14 cellular contexts compared by ENCODE assay signal in the genomic region with DNA sequence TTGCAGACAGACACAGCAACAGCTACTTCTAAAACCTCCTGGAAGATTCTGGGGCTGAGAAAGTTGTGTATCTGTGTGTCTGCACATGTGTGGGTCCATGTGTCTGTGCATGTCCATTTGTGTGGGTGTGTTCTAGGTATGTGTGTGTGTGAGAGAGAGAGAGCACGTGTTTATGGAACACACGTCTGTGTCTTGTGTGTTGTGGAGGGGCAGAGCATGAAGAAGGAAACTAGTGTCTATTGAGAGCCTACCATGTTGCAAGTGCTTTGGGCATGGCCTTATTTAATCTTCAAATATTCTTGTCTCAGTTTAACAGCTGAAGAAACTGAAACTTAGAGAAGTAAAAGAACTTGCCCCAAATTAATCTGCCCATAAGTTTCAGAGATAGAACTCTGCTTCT.
DNase-seq lines count a peak whose midpoint lies in the region; ATAC-seq, FAIRE-seq and TF ChIP-seq lines count a peak whose summit lies in the region.
"Had no signal": no experiment of that assay in that cellular context is flagged by ENCODE, and none has a peak within 500 bp of the region (broad histone marks: within the 10 kb centered on the region; RNA-seq: fewer than 3 reads in every experiment).

No MANE protein-coding gene starts in this region.

- no peak overlapping the region for H4K91ac ChIP-seq in neuronal stem cell (ENCODE audit: low read depth, low read length, poor library complexity)

- H3K27me3 ChIP-seq in neuronal stem cell (ENCODE audit: control insufficient read depth in 3 of 3, insufficient read depth in 3 of 3, low read depth in 1 of 3, low read length in 3 of 3) (peaks cover 0 to 3% (median 0%) of the 10 kb centered on the region in 3 experiments), esophagus muscularis mucosa (peaks cover 0 to 9% (median 0%) of the 10 kb centered on the region in 4 donors)

- peak overlapping the region; percentile 0 for H3K27ac Mint-ChIP-seq in activated CD8-positive, alpha-beta T cell treated with anti-CD3 and anti-CD28 coated beads for 36 hours
- no peak overlapping the region for H3K27ac Mint-ChIP-seq in progenitor cell of endocrine pancreas

- no peaks in the 10 kb centered on the region for H3K36me3 Mint-ChIP-seq in activated CD8-positive, alpha-beta T cell treated with anti-CD3 and anti-CD28 coated beads for 36 hours (ENCODE audit: low read depth)
- H3K36me3 Mint-ChIP-seq in progenitor cell of endocrine pancreas (ENCODE audit: insufficient read depth): no peaks in the 10 kb centered on the region

- no peak overlapping the region for H3K14ac ChIP-seq in neuronal stem cell (ENCODE audit: low read length)

- no peaks in the 10 kb centered on the region for H3K79me1 ChIP-seq in neuronal stem cell (ENCODE audit: low read depth, low read length)

- POLR2A ChIA-PET in activated CD8-positive, alpha-beta T cell treated with anti-CD3 and anti-CD28 coated beads for 36 hours (lab: Charles Lee): interaction anchor here (0.9 kb wide), 1 partner anchor 16 kb away, joined by 3 read pairs; no protein-coding TSS in a partner anchor

- no peak overlapping the region for H3K4me3 ChIP-seq in neuronal stem cell (ENCODE audit: low read length in 2 of 2)
- no peak overlapping the region for H3K4me3 ChIP-seq in esophagus muscularis mucosa

- H3K18ac ChIP-seq in neuronal stem cell (ENCODE audit: low read length): no peak overlapping the region

- no peak for TF ChIP-seq CTCF in activated CD8-positive, alpha-beta T cell treated with anti-CD3 and anti-CD28 coated beads for 36 hours (IDR thresholded peaks at IDR 0.05)
- TF ChIP-seq CTCF in esophagus muscularis mucosa (IDR thresholded peaks at IDR 0.05) (no peak), progenitor cell of endocrine pancreas (IDR thresholded peaks at IDR 0.05; ENCODE audit: unreplicated experiment) (no peak)

- no peak for TF ChIP-seq EP300 in esophagus muscularis mucosa (IDR thresholded peaks at IDR 0.05)

- no peak for TF ChIP-seq POLR2A in GM12891 (IDR thresholded peaks at IDR 0.05; ENCODE audit: low read depth, low read length)
- no peak for TF ChIP-seq POLR2A in esophagus muscularis mucosa (IDR thresholded peaks at IDR 0.05; ENCODE audit: low read depth)

- no peak overlapping the region for H3K4me2 ChIP-seq in neuronal stem cell (ENCODE audit: insufficient read depth, low read length, poor library complexity, severe bottlenecking)

- no peak overlapping the region for H2BK12ac ChIP-seq in neuronal stem cell (ENCODE audit: low read length)

- CTCF ChIA-PET in activated CD8-positive, alpha-beta T cell treated with anti-CD3 and anti-CD28 coated beads for 36 hours (lab: Charles Lee): interaction anchor here (0.7 to 1.1 kb wide), 3 partner anchors 12 to 150 kb away, joined by 3 to 4 read pairs (median 3); no protein-coding TSS in a partner anchor

- ATAC-seq in GM19397 (IDR thresholded peaks at IDR 0.05; ENCODE audit: unreplicated experiment) (peak; percentile 43), HG03139 (IDR thresholded peaks at IDR 0.05; ENCODE audit: unreplicated experiment) (peak; percentile 35)
- peak; percentile 21 for ATAC-seq in activated CD8-positive, alpha-beta T cell treated with anti-CD3 and anti-CD28 coated beads for 36 hours
- ATAC-seq: right cardiac atrium had no signal

- DNase-seq in GM12891 (ENCODE audit: insufficient read length, low spot score) (no peak), neuronal stem cell (ENCODE audit: low spot score) (no peak), esophagus muscularis mucosa (ENCODE audit: extremely low spot score) (no peak), progenitor cell of endocrine pancreas (ENCODE audit: low spot score, unreplicated experiment) (no peak)
- DNase-seq in activated CD8-positive, alpha-beta T cell treated with anti-CD3 and anti-CD28 coated beads for 36 hours: no peak
- DNase-seq: activated CD8-positive, alpha-beta memory T cell treated with anti-CD3 and anti-CD28 coated beads, Interleukin-2, amount 50 U/mL, for 4 hours; effector CD4-positive, alpha-beta T cell; foreskin melanocyte; NCI-H2029 treated with DMSO at 0.1 percent for 48 hours; right cardiac atrium; substantia nigra; T-helper 9 cell had no signal

- no peak overlapping the region for H3K9ac ChIP-seq in neuronal stem cell (ENCODE audit: low read depth, low read length, poor library complexity)

- no peak overlapping the region for H2AFZ ChIP-seq in neuronal stem cell (ENCODE audit: low read length)

- H2AK5ac ChIP-seq in neuronal stem cell (ENCODE audit: low read depth, low read length): no peak overlapping the region

- no peak overlapping the region for H3K4ac ChIP-seq in neuronal stem cell (ENCODE audit: low read length)

- peaks cover 0 to 39% of the 10 kb centered on the region in 2 donors for H3K4me1 ChIP-seq in neuronal stem cell (ENCODE audit: control insufficient read depth in 2 of 2, insufficient read depth in 1 of 2, low read depth in 1 of 2, low read length in 2 of 2)
- peaks cover 0 to 25% (median 2%) of the 10 kb centered on the region in 4 donors for H3K4me1 ChIP-seq in esophagus muscularis mucosa

- peak; percentile 85 for FAIRE-seq in GM12891 (lab: Jason Lieb, UNC)

- WGBS in neuronal stem cell (ENCODE audit: extremely low coverage in 2 of 2, insufficient read length in 2 of 2, insufficient replicate concordance in 1 of 2), 2 donors: no CpG with 5 or more reads among the region's 2 CpGs
- 98% methylated on average over 2 of the region's 2 CpGs for WGBS in esophagus muscularis mucosa

- H3K27ac ChIP-seq in neuronal stem cell (replicated peaks; ENCODE audit: low read length): no peak overlapping the region
- H3K27ac ChIP-seq in esophagus muscularis mucosa (replicated peaks in 1 of 4): no peak overlapping the region

- H3K4me1 Mint-ChIP-seq in activated CD8-positive, alpha-beta T cell treated with anti-CD3 and anti-CD28 coated beads for 36 hours (ENCODE audit: low read depth): peaks cover 21% of the 10 kb centered on the region
- H3K4me1 Mint-ChIP-seq in progenitor cell of endocrine pancreas (ENCODE audit: low read depth): peaks cover 15% of the 10 kb centered on the region

- H3K4me3 Mint-ChIP-seq in activated CD8-positive, alpha-beta T cell treated with anti-CD3 and anti-CD28 coated beads for 36 hours: no peak overlapping the region
- no peak overlapping the region for H3K4me3 Mint-ChIP-seq in progenitor cell of endocrine pancreas (ENCODE audit: low read depth)

- H2BK5ac ChIP-seq in neuronal stem cell (ENCODE audit: low read length): no peak overlapping the region

- H3K36me3 ChIP-seq in neuronal stem cell (replicated peaks in 1 of 2; ENCODE audit: control insufficient read depth in 2 of 2, insufficient read depth in 2 of 2, low read length in 2 of 2) (no peaks in the 10 kb centered on the region), esophagus muscularis mucosa (no peaks in the 10 kb centered on the region)

- H3K27me3 Mint-ChIP-seq in activated CD8-positive, alpha-beta T cell treated with anti-CD3 and anti-CD28 coated beads for 36 hours: peaks cover 2% of the 10 kb centered on the region
- peaks cover 63% of the 10 kb centered on the region for H3K27me3 Mint-ChIP-seq in progenitor cell of endocrine pancreas

- no peak overlapping the region for H3K23ac ChIP-seq in neuronal stem cell (ENCODE audit: low read depth, low read length, poor library complexity)

- no peak overlapping the region for H2BK120ac ChIP-seq in neuronal stem cell (ENCODE audit: low read depth, low read length)

- no peak overlapping the region for H2BK15ac ChIP-seq in neuronal stem cell (ENCODE audit: low read length)

- no peak overlapping the region for H4K8ac ChIP-seq in neuronal stem cell (ENCODE audit: low read depth, low read length)

- intact Hi-C loops in activated CD8-positive, alpha-beta T cell treated with anti-CD3 and anti-CD28 coated beads for 36 hours (cut with micrococcal nuclease): no loop called here
- intact Hi-C loops in esophagus muscularis mucosa (cut with DNase I): no loop called here

- H3K9me3 ChIP-seq in neuronal stem cell (replicated peaks in 1 of 2; ENCODE audit: control insufficient read depth in 2 of 2, insufficient read depth in 1 of 2, low read depth in 1 of 2, low read length in 2 of 2): no peaks in the 10 kb centered on the region
- no peaks in the 10 kb centered on the region for H3K9me3 ChIP-seq in esophagus muscularis mucosa

- no peaks in the 10 kb centered on the region for H3K9me3 Mint-ChIP-seq in activated CD8-positive, alpha-beta T cell treated with anti-CD3 and anti-CD28 coated beads for 36 hours
- no peaks in the 10 kb centered on the region for H3K9me3 Mint-ChIP-seq in progenitor cell of endocrine pancreas (ENCODE audit: low read depth)

TF ChIP-seq in GM12891, 5 proteins besides CTCF, POLR2A, EP300 and RAD21:
- no peak for TF ChIP-seq SPI1 (IDR thresholded peaks at IDR 0.05; ENCODE audit: low read depth, low read length)
- TF ChIP-seq PAX5 (IDR thresholded peaks at IDR 0.05; ENCODE audit: insufficient read depth, low read length, severe bottlenecking): no peak
- TF ChIP-seq POLR2AphosphoS5 (IDR thresholded peaks at IDR 0.05; ENCODE audit: low read depth, low read length): no peak
- TF ChIP-seq POU2F2 (IDR thresholded peaks at IDR 0.05; ENCODE audit: low read depth, low read length): no peak
- TF ChIP-seq TAF1 (IDR thresholded peaks at IDR 0.05; ENCODE audit: low read depth, low read length): no peak
